In genomic region chr12:111304642-111305071, GRCh38 we compare ENCODE assay signal across 8 cellular contexts.
DNase-seq lines count a peak whose midpoint lies in the region; ATAC-seq and TF ChIP-seq lines count a peak whose summit lies in the region.

No MANE protein-coding gene starts in this region.

- no peaks in the 10 kb centered on the region for H3K4me1 ChIP-seq in endodermal cell (ENCODE audit: control insufficient read depth, insufficient read depth, low read length)

- H3K9ac ChIP-seq in endodermal cell (ENCODE audit: extremely low read depth, low read length, poor library complexity, severe bottlenecking) = no peak overlapping the region

- H3K27me3 Mint-ChIP-seq in endodermal cell (ENCODE audit: insufficient read depth) = no peaks in the 10 kb centered on the region

- DNase-seq in NCI-H82 (lab: John Stamatoyannopoulos, UW) (peak; percentile 34), NCI-H82 treated with DMSO at 0.1 percent for 48 hours (lab: John Stamatoyannopoulos, UW; ENCODE audit: unreplicated experiment) (no peak), SK-MEL-5 (ENCODE audit: low read depth, low spot score) (peak; percentile 50), endodermal cell (peak; percentile 94), NOMO-1 treated with dmso at 0.1 percent for 144 hours (lab: John Stamatoyannopoulos, UW; ENCODE audit: unreplicated experiment) (no peak)
- peak; percentile 41 for DNase-seq in stimulated activated CD4-positive, alpha-beta T cell treated with anti-CD3 and anti-CD28 coated beads, Interleukin-4, amount 100 ng/mL, for 1 hour

- peaks cover 18% of the 10 kb centered on the region for H3K36me3 ChIP-seq in endodermal cell (ENCODE audit: control insufficient read depth, insufficient read depth, low read length)

- WGBS in endodermal cell (ENCODE audit: insufficient coverage in 1 of 2, insufficient read length in 1 of 2), 2 experiments = 68 to 87% methylated on average over 3 of the region's 3 CpGs

- H3K4me3 Mint-ChIP-seq in endodermal cell = no peak overlapping the region

- no peaks in the 10 kb centered on the region for H3K4me1 Mint-ChIP-seq in endodermal cell

- no peaks in the 10 kb centered on the region for H3K27me3 ChIP-seq in endodermal cell (ENCODE audit: control insufficient read depth, insufficient read depth, low read length, poor library complexity, severe bottlenecking)

- no peak overlapping the region for H3K27ac ChIP-seq in endodermal cell (ENCODE audit: low read depth, low read length)

- peaks cover 23% of the 10 kb centered on the region for H3K9me3 ChIP-seq in endodermal cell (ENCODE audit: control insufficient read depth, low read length)

- in situ Hi-C loops in SK-MEL-5 (cut with HindIII; ENCODE audit: low pct_unique_long_range_greater_than_20kb, low sequenced_read_pairs) = no loop called here

- H3K4me3 ChIP-seq in endodermal cell (ENCODE audit: low read length) = peak overlapping the region; percentile 38

- no peak for ATAC-seq in GM19467 (IDR thresholded peaks at IDR 0.05; ENCODE audit: unreplicated experiment)
- ATAC-seq in GM19395 (IDR thresholded peaks at IDR 0.05; ENCODE audit: unreplicated experiment) = no peak

- peaks cover 42% of the 10 kb centered on the region for H3K36me3 Mint-ChIP-seq in endodermal cell (ENCODE audit: low read depth)

- peak; percentile 95 for TF ChIP-seq CTCF in endodermal cell (conservative IDR thresholded peaks at IDR 0.05)

- H3K9me3 Mint-ChIP-seq in endodermal cell = peaks cover 30% of the 10 kb centered on the region

- no peak overlapping the region for H3K27ac Mint-ChIP-seq in endodermal cell

Comparison
In these comparisons a context has a peak if more than half of its experiments do, and no peak if none do; other contexts are left out.
1. DNase-seq: peak in NCI-H82 (single experiment), SK-MEL-5 (single experiment), endodermal cell (single experiment) and stimulated activated CD4-positive, alpha-beta T cell treated with anti-CD3 and anti-CD28 coated beads, Interleukin-4, amount 100 ng/mL, for 1 hour (single experiment); none in NCI-H82 treated with DMSO at 0.1 percent for 48 hours (single experiment) and NOMO-1 treated with dmso at 0.1 percent for 144 hours (single experiment).